ENCODE assay signal across 8 cellular contexts in the genomic region with DNA sequence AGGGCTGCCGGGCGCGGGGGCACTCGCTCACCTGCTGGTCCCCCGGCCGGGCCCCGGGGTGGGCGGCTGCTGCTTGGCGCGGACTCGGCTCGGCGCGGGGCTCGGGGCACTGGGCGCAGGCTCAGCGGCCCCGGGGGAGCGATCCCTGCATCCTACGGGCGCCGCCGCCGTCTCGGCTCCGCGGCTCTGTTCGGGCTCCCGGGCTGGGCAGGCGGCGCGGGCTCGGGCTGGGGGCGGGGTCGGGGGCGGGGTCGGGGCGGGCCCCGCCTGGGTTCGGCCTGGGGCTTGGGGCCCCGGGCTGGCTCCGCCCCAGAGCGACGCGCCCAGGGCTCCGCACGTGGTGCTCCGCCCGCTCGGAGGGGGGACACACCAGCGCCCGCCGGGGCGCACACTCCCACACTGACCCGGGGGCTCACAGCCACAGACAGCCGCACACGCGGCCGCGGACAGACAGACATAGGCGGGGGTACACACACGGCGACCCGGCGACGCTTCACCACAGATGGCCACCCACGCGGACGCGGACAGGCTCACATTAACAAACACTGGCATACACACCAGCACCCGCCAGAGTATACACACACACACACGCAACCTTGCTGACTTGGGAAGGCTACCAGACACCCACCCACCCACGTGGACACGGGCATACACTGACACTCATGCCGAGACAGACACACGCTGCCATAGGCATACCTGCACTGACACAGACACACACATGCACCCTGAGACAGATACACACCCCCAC. TPM values are rescaled to one million over a fixed set of nuclear protein-coding genes. Genes with fewer than 3 reads are reported as not detected.
DNase-seq lines count a peak whose midpoint lies in the region; ATAC-seq and TF ChIP-seq lines count a peak whose summit lies in the region.

Gene SCN5A (minus strand): TSS at position 188 of the 748 bp plus-strand sequence. CDS start 16,380 bp downstream, outside the sequence.

- POLR2A ChIA-PET in WTC11 (lab: Charles Lee), result no interaction called here

- DNase-seq in DMS53 (lab: John Stamatoyannopoulos, UW) (peak; percentile 8), DMS53 treated with DMSO at 0.1 percent for 48 hours (lab: John Stamatoyannopoulos, UW; ENCODE audit: unreplicated experiment) (no peak), WTC11 (ENCODE audit: low spot score) (peak; percentile 61), lung (ENCODE audit: low spot score) (no peak), GOT3 (lab: John Stamatoyannopoulos, UW) (no peak)
- DNase-seq in stimulated activated CD8-positive, alpha-beta memory T cell treated with anti-CD3 and anti-CD28 coated beads, Interleukin-12 subunit alpha, Interleukin-12 subunit beta, amount 100 ng/mL, for 1 hour (ENCODE audit: low read depth), result peak; percentile 25

- H3K9ac ChIP-seq in HUES64 (ENCODE audit: low read depth, low read length), result peak within 1 kb of the TSS; percentile 65

- WGBS in HUES64, result 3% methylated on average over 76 of the region's 76 CpGs
- 1 to 3% methylated on average over 46 to 76 of the region's 76 CpGs for WGBS in lung, 2 donors

- H3K9me3 Mint-ChIP-seq in WTC11, result peaks cover 4% of the 10 kb centered on the region; the same call in 1 of the 2 replicates
- no peaks in the 10 kb centered on the region for H3K9me3 Mint-ChIP-seq in dendritic cell treated with granulocyte-macrophage colony-stimulating factor and Interleukin-4, amounts not matched to agents 40 ng/mL and 50 ng/mL, for 4 days

- H3K9me3 ChIP-seq in HUES64 (ENCODE audit: insufficient read depth, low read depth, low read length) (no peaks in the 10 kb centered on the region), lung (ENCODE audit: control insufficient read depth in 2 of 2, insufficient read depth in 1 of 2, low read length in 1 of 2) (no peaks in the 10 kb centered on the region)

- no peak within 1 kb of the TSS for H3K27ac Mint-ChIP-seq in WTC11
- H3K27ac Mint-ChIP-seq in dendritic cell treated with granulocyte-macrophage colony-stimulating factor and Interleukin-4, amounts not matched to agents 40 ng/mL and 50 ng/mL, for 4 days, result no peak within 1 kb of the TSS

- CTCF ChIA-PET in WTC11 (lab: Charles Lee), result interaction anchor here (1.0 to 4.4 kb wide), 4 partner anchors 13 to 128 kb away, joined by 3 to 38 read pairs (median 6); no protein-coding TSS in a partner anchor

- TF ChIP-seq CTCF in WTC11 (IDR thresholded peaks at IDR 0.05) (no peak), lung (IDR thresholded peaks at IDR 0.05; ENCODE audit: control extremely low read depth, extremely low read depth) (no peak)

- intact Hi-C loops in dendritic cell treated with granulocyte-macrophage colony-stimulating factor and Interleukin-4, amounts not matched to agents 40 ng/mL and 50 ng/mL, for 4 days (cut with micrococcal nuclease), result loop anchor here (10.0 kb wide), 2 partner anchors 355 to 385 kb away; no protein-coding TSS in a partner anchor

- no peaks in the 10 kb centered on the region for H3K4me1 ChIP-seq in HUES64 (ENCODE audit: insufficient read depth, low read length)
- peaks cover 0 to 7% of the 10 kb centered on the region in 2 donors for H3K4me1 ChIP-seq in lung (ENCODE audit: control insufficient read depth in 2 of 2, insufficient read depth in 2 of 2, low read length in 2 of 2)

- H3K4me3 Mint-ChIP-seq in WTC11, result peak within 1 kb of the TSS; percentile 84
- H3K4me3 Mint-ChIP-seq in dendritic cell treated with granulocyte-macrophage colony-stimulating factor and Interleukin-4, amounts not matched to agents 40 ng/mL and 50 ng/mL, for 4 days, result peak within 1 kb of the TSS; percentile 59

- no peaks in the 10 kb centered on the region for H3K36me3 ChIP-seq in HUES64 (ENCODE audit: insufficient read depth, low read length)
- H3K36me3 ChIP-seq in lung (ENCODE audit: control insufficient read depth in 2 of 2, insufficient read depth in 2 of 2, low read length in 2 of 2), result no peaks in the 10 kb centered on the region

- peaks cover 63% of the 10 kb centered on the region for H3K27me3 ChIP-seq in HUES64 (ENCODE audit: insufficient read depth, low read length)
- peaks cover 10% of the 10 kb centered on the region for H3K27me3 ChIP-seq in lung (ENCODE audit: control insufficient read depth, insufficient read depth)

- H3K4me3 ChIP-seq in HUES64 (ENCODE audit: low read length), result peak within 1 kb of the TSS; percentile 75
- peak within 1 kb of the TSS; percentile 15 for H3K4me3 ChIP-seq in lung

- no peaks in the 10 kb centered on the region for H3K36me3 Mint-ChIP-seq in WTC11
- H3K36me3 Mint-ChIP-seq in dendritic cell treated with granulocyte-macrophage colony-stimulating factor and Interleukin-4, amounts not matched to agents 40 ng/mL and 50 ng/mL, for 4 days (ENCODE audit: low read depth), result no peaks in the 10 kb centered on the region

- H3K4me1 Mint-ChIP-seq in WTC11, result peaks cover 4% of the 10 kb centered on the region; the same call in 1 of the 2 replicates
- H3K4me1 Mint-ChIP-seq in dendritic cell treated with granulocyte-macrophage colony-stimulating factor and Interleukin-4, amounts not matched to agents 40 ng/mL and 50 ng/mL, for 4 days (ENCODE audit: low read depth), result peaks cover 8% of the 10 kb centered on the region

- H3K27ac ChIP-seq in HUES64 (ENCODE audit: low read depth, low read length) (no peak within 1 kb of the TSS), lung (ENCODE audit: low read depth in 1 of 2, low read length in 1 of 2) (peak within 1 kb of the TSS in 1 of 2 donors; percentile 79)

- peaks cover 15% of the 10 kb centered on the region for H3K27me3 Mint-ChIP-seq in WTC11 (ENCODE audit: low read depth)
- peaks cover 15% of the 10 kb centered on the region for H3K27me3 Mint-ChIP-seq in dendritic cell treated with granulocyte-macrophage colony-stimulating factor and Interleukin-4, amounts not matched to agents 40 ng/mL and 50 ng/mL, for 4 days

- ATAC-seq in WTC11, result peak; percentile 78
- ATAC-seq in lung (ENCODE audit: insufficient read depth, low FRiP score), result peak; percentile 75

TF ChIP-seq in WTC11, 78 proteins besides CTCF, POLR2A, EP300 and RAD21 (continues in another document):
- no peak for TF ChIP-seq ELF4 (CRISPR knock-in tag; IDR thresholded peaks at IDR 0.05; ENCODE audit: low read depth)
- no peak for TF ChIP-seq TEAD4 (CRISPR knock-in tag; IDR thresholded peaks at IDR 0.05)
- TF ChIP-seq, protein P1, sequence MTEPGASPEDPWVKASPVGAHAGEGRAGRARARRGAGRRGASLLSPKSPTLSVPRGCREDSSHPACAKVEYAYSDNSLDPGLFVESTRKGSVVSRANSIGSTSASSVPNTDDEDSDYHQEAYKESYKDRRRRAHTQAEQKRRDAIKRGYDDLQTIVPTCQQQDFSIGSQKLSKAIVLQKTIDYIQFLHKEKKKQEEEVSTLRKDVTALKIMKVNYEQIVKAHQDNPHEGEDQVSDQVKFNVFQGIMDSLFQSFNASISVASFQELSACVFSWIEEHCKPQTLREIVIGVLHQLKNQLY (CRISPR knock-in tag; IDR thresholded peaks at IDR 0.05), result no peak
- no peak for TF ChIP-seq CBFB (CRISPR knock-in tag; IDR thresholded peaks at IDR 0.05; ENCODE audit: low read depth)
- TF ChIP-seq, protein P2, sequence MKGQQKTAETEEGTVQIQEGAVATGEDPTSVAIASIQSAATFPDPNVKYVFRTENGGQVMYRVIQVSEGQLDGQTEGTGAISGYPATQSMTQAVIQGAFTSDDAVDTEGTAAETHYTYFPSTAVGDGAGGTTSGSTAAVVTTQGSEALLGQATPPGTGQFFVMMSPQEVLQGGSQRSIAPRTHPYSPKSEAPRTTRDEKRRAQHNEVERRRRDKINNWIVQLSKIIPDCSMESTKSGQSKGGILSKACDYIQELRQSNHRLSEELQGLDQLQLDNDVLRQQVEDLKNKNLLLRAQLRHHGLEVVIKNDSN (CRISPR knock-in tag; IDR thresholded peaks at IDR 0.05), result peak; percentile 74; the same call in 1 of the 2 replicates
- TF ChIP-seq, protein P3, sequence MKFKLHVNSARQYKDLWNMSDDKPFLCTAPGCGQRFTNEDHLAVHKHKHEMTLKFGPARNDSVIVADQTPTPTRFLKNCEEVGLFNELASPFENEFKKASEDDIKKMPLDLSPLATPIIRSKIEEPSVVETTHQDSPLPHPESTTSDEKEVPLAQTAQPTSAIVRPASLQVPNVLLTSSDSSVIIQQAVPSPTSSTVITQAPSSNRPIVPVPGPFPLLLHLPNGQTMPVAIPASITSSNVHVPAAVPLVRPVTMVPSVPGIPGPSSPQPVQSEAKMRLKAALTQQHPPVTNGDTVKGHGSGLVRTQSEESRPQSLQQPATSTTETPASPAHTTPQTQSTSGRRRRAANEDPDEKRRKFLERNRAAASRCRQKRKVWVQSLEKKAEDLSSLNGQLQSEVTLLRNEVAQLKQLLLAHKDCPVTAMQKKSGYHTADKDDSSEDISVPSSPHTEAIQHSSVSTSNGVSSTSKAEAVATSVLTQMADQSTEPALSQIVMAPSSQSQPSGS (CRISPR knock-in tag; IDR thresholded peaks at IDR 0.05; ENCODE audit: borderline replicate concordance, low read depth), result no peak
- TF ChIP-seq ZNF671 (CRISPR knock-in tag; IDR thresholded peaks at IDR 0.05), result no peak
- no peak for TF ChIP-seq PRDM15 (CRISPR knock-in tag; IDR thresholded peaks at IDR 0.05)

RNA-seq across cellular contexts. Expression of gene SCN5A, which starts in this region (rescaled TPM):
- polyA plus RNA-seq in HUES64 (2013, experiment 1 of 2), result 2.5 TPM
- 2.7 TPM for polyA plus RNA-seq in HUES64 (2013, experiment 2 of 2)
- total RNA-seq in WTC11 (2021), result 10.0 to 13.6 TPM (median 11.8 TPM) in 3 replicates
- 1 to 10 TPM in 1 of 2 donors, under 1 TPM in 1; 0.68 to 2.5 TPM for total RNA-seq in lung
- under 1 TPM; 0.02 to 0.06 TPM for polyA plus RNA-seq in lung

Comparison
In these comparisons a context has a peak if more than half of its experiments do, and no peak if none do; other contexts are left out.
1. DNase-seq: peak in DMS53 (single experiment), WTC11 (single experiment) and stimulated activated CD8-positive, alpha-beta memory T cell treated with anti-CD3 and anti-CD28 coated beads, Interleukin-12 subunit alpha, Interleukin-12 subunit beta, amount 100 ng/mL, for 1 hour (single experiment); none in DMS53 treated with DMSO at 0.1 percent for 48 hours (single experiment), lung (single experiment) and GOT3 (single experiment).